12 cellular contexts compared by ENCODE assay signal in the genomic region with DNA sequence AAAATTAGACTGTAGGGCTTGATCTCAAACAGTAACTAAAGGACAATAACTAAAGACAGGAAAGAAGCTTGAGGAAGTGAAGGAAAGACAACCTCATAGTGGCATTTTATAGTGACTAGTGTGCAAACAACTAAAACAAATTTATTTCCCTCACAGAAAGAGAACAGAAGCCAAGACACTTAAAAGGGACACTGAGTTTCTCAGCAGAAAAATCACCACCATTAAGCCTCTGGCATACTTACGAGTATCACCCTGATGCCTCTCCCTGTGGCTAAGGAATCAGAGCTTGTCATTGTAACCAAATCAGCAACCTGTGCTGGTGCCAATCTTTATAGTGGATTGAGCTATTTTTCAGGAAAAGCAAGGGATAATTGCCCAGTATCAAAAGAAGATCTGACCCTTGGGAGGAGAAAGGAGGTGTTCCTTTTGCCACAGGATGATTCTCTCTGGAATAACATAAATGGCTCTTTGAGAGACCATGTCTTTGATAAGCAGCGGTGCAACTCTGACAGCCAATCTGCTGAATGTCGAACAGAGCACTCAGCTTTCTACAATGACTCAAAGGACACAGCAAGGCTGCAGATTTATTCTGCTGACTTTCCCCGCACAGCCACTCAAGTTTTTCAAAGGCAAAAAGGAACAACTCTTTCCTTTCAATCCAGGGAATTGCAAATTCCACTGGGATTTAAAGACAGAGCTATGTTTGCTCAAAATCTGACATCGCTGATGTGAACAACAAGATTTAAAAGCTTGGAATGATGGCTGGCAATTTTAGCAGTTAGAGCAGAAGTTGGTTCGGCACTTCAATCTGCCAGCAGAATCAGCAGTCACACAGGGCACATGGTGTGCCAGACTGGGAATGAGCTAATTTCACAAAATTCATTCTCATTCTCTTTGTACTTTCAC. TPM values are rescaled to one million over a fixed set of nuclear protein-coding genes. Genes with fewer than 3 reads are reported as not detected.
DNase-seq lines count a peak whose midpoint lies in the region; ATAC-seq, FAIRE-seq and TF ChIP-seq lines count a peak whose summit lies in the region.
"Had no signal": no experiment of that assay in that cellular context is flagged by ENCODE, and none has a peak within 500 bp of the region (broad histone marks: within the 10 kb centered on the region; RNA-seq: fewer than 3 reads in every experiment).

No MANE protein-coding gene starts in this region.

- TF ChIP-seq POLR2A in H54 (IDR thresholded peaks at IDR 0.05; ENCODE audit: low read depth, low read length), result no peak
- TF ChIP-seq POLR2A in adrenal gland (IDR thresholded peaks at IDR 0.05), result no peak
- TF ChIP-seq POLR2A in prostate gland (IDR thresholded peaks at IDR 0.05), result no peak

- no peak for DNase-seq in H54 (ENCODE audit: insufficient read length, low spot score)
- DNase-seq in adrenal gland, result peak in 5 of 7 donors; percentile 22 to 69 (median 30)
- DNase-seq in heart right ventricle, result no peak
- no peak for DNase-seq in prostate gland (ENCODE audit: low spot score)
- DNase-seq in NCI-H774 (lab: John Stamatoyannopoulos, UW), result no peak
- no peak for DNase-seq in epidermal melanocyte (ENCODE audit: insufficient read length, low spot score)
- no peak for DNase-seq in dedifferentiated amniotic fluid mesenchymal stem cell (ENCODE audit: extremely low spot score)
- DNase-seq: activated T-cell treated with anti-CD3 and anti-CD28 coated beads for 4 hours, COR-L47, MV-4-11, natural killer cell had no signal

- FAIRE-seq in H54 (lab: Jason Lieb, UNC), result peak; percentile 58

- H3K4me1 ChIP-seq in adrenal gland (replicated peaks in 1 of 2) (peaks cover 6 to 38% of the 10 kb centered on the region in 2 donors), heart right ventricle (peaks cover 15 to 87% (median 63%) of the 10 kb centered on the region in 9 donors), prostate gland (replicated peaks) (peaks cover 4% of the 10 kb centered on the region)

- 23 to 38% (median 28%) methylated on average over 6 of the region's 6 CpGs for WGBS in adrenal gland, 4 donors
- WGBS in heart right ventricle, 2 donors, result 10 to 13% methylated on average over 6 of the region's 6 CpGs
- 23% methylated on average over 6 of the region's 6 CpGs for WGBS in prostate gland

- no peaks in the 10 kb centered on the region for H3K27me3 ChIP-seq in adrenal gland
- H3K27me3 ChIP-seq in heart right ventricle, result no peaks in the 10 kb centered on the region
- no peaks in the 10 kb centered on the region for H3K27me3 ChIP-seq in prostate gland (replicated peaks; ENCODE audit: insufficient read depth)

- no peak for TF ChIP-seq CTCF in adrenal gland (IDR thresholded peaks at IDR 0.05)
- TF ChIP-seq CTCF in heart right ventricle (IDR thresholded peaks at IDR 0.05), result no peak
- TF ChIP-seq CTCF in prostate gland (IDR thresholded peaks at IDR 0.05), result no peak

- H3K27ac ChIP-seq in adrenal gland (peak overlapping the region in 2 of 5 donors; percentile 54 to 70), heart right ventricle (peak overlapping the region; percentile 36 to 78 (median 67)), prostate gland (peak overlapping the region; percentile 22 to 41)

- ATAC-seq in heart right ventricle (peak in 6 of 8 donors; percentile 49 to 85 (median 64)), GM21360 (IDR thresholded peaks at IDR 0.05; ENCODE audit: unreplicated experiment) (no peak)
- ATAC-seq: natural killer cell had no signal

- intact Hi-C loops in adrenal gland (cut with DNase I) (no loop called here), heart right ventricle (cut with DNase I) (loop anchor here in 3 of 10 donors (10.0 kb wide), 1 partner anchor 47 kb away; no protein-coding TSS in a partner anchor), prostate gland (cut with DNase I) (no loop called here)

- H3K4me3 ChIP-seq in adrenal gland, result no peak overlapping the region
- peak overlapping the region in 8 of 10 donors; percentile 6 to 30 (median 14) for H3K4me3 ChIP-seq in heart right ventricle
- no peak overlapping the region for H3K4me3 ChIP-seq in prostate gland

- H3K9me3 ChIP-seq in adrenal gland (replicated peaks in 1 of 3) (no peaks in the 10 kb centered on the region), heart right ventricle (no peaks in the 10 kb centered on the region), prostate gland (no peaks in the 10 kb centered on the region)

- H3K36me3 ChIP-seq in adrenal gland (replicated peaks in 1 of 2) (no peaks in the 10 kb centered on the region), heart right ventricle (peaks cover 0 to 8% (median 0%) of the 10 kb centered on the region in 9 donors), prostate gland (no peaks in the 10 kb centered on the region)

RNA-seq across cellular contexts. Expression of a gene that starts 34.6 kb away (rescaled TPM):
- 10 to 100 TPM; 12.1 to 41.7 (median 28.5) TPM for total RNA-seq in adrenal gland
- 10 to 100 TPM; 13.0 to 31.9 (median 13.5) TPM for polyA plus RNA-seq in adrenal gland
- total RNA-seq in heart right ventricle, result 10 to 100 TPM; 28.2 to 47.8 (median 34.4) TPM
- 10 to 100 TPM; 12.6 to 23.0 TPM for polyA plus RNA-seq in heart right ventricle
- 10 to 100 TPM; 37.9 to 46.7 TPM for total RNA-seq in prostate gland

Comparison
In these comparisons a context has a peak if more than half of its experiments do, and no peak if none do; other contexts are left out.
1. DNase-seq: peak in adrenal gland (5 of 7); none in H54 (single experiment), heart right ventricle (0 of 2), prostate gland (single experiment), NCI-H774 (single experiment), epidermal melanocyte (single experiment) and dedifferentiated amniotic fluid mesenchymal stem cell (single experiment).
2. H3K4me3 ChIP-seq: peak in heart right ventricle (8 of 10); none in adrenal gland (0 of 4) and prostate gland (0 of 2).